Comparison of ENCODE assay signal across 1 cellular context in the genomic region with DNA sequence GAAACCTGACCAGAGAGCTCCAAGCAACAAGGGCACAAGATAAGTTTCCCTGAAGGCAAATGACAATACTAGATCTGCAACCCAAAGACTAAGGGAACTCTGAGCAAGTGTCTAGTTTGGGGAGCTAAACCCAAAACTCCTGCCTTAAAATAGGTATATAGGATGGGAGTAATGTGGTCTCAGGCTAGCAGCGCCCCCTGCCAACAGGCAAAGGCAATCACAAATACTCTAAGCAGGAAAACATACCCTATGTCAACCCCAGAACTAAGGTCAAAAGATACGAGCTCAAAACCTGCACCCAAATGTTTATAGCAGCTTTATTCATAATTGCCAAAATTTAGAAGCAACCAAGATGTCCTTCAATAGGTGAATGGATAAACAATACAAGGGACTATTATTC.
TF ChIP-seq lines count a peak whose summit lies in the region.

No MANE protein-coding gene starts in this region.

TF ChIP-seq in WTC11, 78 proteins besides CTCF, POLR2A, EP300 and RAD21 (continued from another document):
- TF ChIP-seq, protein P1, sequence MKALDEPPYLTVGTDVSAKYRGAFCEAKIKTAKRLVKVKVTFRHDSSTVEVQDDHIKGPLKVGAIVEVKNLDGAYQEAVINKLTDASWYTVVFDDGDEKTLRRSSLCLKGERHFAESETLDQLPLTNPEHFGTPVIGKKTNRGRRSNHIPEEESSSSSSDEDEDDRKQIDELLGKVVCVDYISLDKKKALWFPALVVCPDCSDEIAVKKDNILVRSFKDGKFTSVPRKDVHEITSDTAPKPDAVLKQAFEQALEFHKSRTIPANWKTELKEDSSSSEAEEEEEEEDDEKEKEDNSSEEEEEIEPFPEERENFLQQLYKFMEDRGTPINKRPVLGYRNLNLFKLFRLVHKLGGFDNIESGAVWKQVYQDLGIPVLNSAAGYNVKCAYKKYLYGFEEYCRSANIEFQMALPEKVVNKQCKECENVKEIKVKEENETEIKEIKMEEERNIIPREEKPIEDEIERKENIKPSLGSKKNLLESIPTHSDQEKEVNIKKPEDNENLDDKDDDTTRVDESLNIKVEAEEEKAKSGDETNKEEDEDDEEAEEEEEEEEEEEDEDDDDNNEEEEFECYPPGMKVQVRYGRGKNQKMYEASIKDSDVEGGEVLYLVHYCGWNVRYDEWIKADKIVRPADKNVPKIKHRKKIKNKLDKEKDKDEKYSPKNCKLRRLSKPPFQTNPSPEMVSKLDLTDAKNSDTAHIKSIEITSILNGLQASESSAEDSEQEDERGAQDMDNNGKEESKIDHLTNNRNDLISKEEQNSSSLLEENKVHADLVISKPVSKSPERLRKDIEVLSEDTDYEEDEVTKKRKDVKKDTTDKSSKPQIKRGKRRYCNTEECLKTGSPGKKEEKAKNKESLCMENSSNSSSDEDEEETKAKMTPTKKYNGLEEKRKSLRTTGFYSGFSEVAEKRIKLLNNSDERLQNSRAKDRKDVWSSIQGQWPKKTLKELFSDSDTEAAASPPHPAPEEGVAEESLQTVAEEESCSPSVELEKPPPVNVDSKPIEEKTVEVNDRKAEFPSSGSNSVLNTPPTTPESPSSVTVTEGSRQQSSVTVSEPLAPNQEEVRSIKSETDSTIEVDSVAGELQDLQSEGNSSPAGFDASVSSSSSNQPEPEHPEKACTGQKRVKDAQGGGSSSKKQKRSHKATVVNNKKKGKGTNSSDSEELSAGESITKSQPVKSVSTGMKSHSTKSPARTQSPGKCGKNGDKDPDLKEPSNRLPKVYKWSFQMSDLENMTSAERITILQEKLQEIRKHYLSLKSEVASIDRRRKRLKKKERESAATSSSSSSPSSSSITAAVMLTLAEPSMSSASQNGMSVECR (CRISPR knock-in tag; IDR thresholded peaks at IDR 0.05; ENCODE audit: borderline replicate concordance) = no peak
- TF ChIP-seq ESRRA (CRISPR knock-in tag; IDR thresholded peaks at IDR 0.05; ENCODE audit: borderline replicate concordance) (no peak), CBFB (CRISPR knock-in tag; IDR thresholded peaks at IDR 0.05; ENCODE audit: low read depth) (no peak)
- TF ChIP-seq, protein P2, sequence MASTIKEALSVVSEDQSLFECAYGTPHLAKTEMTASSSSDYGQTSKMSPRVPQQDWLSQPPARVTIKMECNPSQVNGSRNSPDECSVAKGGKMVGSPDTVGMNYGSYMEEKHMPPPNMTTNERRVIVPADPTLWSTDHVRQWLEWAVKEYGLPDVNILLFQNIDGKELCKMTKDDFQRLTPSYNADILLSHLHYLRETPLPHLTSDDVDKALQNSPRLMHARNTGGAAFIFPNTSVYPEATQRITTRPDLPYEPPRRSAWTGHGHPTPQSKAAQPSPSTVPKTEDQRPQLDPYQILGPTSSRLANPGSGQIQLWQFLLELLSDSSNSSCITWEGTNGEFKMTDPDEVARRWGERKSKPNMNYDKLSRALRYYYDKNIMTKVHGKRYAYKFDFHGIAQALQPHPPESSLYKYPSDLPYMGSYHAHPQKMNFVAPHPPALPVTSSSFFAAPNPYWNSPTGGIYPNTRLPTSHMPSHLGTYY (CRISPR knock-in tag; IDR thresholded peaks at IDR 0.05) = no peak
- TF ChIP-seq, protein P3, sequence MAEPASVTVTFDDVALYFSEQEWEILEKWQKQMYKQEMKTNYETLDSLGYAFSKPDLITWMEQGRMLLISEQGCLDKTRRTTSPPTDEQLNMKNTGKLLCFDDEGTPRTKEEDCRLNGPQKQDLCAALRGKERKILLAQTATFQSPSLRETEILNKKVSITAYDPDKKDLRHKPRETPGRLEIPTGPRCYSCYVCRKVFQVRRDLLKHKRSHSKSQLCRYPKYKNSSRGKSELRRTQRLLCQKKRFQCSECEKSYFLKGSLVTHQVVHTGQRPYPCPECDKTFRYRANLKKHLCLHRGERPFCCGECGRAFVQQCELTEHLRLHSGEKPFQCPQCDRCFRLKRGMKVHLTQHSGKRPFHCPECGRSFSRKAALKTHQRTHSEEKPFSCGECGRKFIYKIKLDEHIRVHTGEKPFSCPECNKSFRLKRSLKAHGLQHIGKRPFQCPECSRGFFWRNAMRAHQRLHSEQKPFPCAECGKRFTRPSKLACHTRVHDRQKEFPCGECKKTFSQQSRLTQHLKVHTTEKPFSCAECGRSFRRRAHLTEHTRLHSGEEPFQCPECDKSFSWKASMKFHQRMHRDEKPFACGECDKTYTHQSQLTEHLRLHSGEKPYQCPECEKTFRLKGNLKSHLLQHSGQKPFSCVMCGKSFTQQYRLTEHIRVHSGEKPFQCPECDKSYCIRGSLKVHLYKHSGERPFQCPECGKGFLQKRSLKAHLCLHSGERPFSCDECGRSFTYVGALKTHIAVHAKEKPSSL (CRISPR knock-in tag; conservative IDR thresholded peaks at IDR 0.05) = no peak
